In genomic region chr3:149180057-149180573, GRCh38 we compare ENCODE assay signal across 10 cellular contexts. TPM values are rescaled to one million over a fixed set of nuclear protein-coding genes. Genes with fewer than 3 reads are reported as not detected.
DNase-seq lines count a peak whose midpoint lies in the region; ATAC-seq, FAIRE-seq and TF ChIP-seq lines count a peak whose summit lies in the region.
"Had no signal": no experiment of that assay in that cellular context is flagged by ENCODE, and none has a peak within 500 bp of the region (broad histone marks: within the 10 kb centered on the region; RNA-seq: fewer than 3 reads in every experiment).

No MANE protein-coding gene starts in this region.

- peak overlapping the region; percentile 77; the same call in 1 of the 2 replicates for H2BK12ac ChIP-seq in H1 (ENCODE audit: low read depth, low read length)

- no peak for ATAC-seq in HG02642 (IDR thresholded peaks at IDR 0.05; ENCODE audit: poor library complexity, unreplicated experiment)

- DNase-seq in AG10803 (ENCODE audit: low read depth) (peak; percentile 100), NCI-H2196 (lab: John Stamatoyannopoulos, UW; ENCODE audit: unreplicated experiment) (peak; percentile 73), H1 (ENCODE audit: low read depth in 1 of 2, low spot score in 2 of 2) (no peak), mucosa of gallbladder (ENCODE audit: low spot score) (peak; percentile 88), UCSD-AML1 (lab: John Stamatoyannopoulos, UW; ENCODE audit: unreplicated experiment) (no peak)
- no peak for DNase-seq in activated CD4-positive, alpha-beta T cell treated with anti-CD3 and anti-CD28 coated beads for 4 hours
- no peak for DNase-seq in stimulated activated CD4-positive, alpha-beta T cell treated with anti-CD3 and anti-CD28 coated beads, Interleukin-12 subunit alpha, Interleukin-12 subunit beta, amount 100 ng/mL, for 4 hours
- DNase-seq: NCI-H524 treated with DMSO at 0.1 percent for 48 hours had no signal

- H3K27me3 ChIP-seq in H1 (replicated peaks in 1 of 4; ENCODE audit: control insufficient read depth in 3 of 4, extremely low read depth in 1 of 4, insufficient read depth in 3 of 4, low read length in 3 of 4): no peaks in the 10 kb centered on the region

- POLR2A ChIA-PET in H1 (lab: Charles Lee; ENCODE audit: partially characterized antibody): interaction anchor here (2.0 to 2.1 kb wide), 2 partner anchors 15 to 17 kb away, joined by 5 to 6 read pairs; no protein-coding TSS in a partner anchor

- WGBS in H1 (ENCODE audit: extremely low coverage in 1 of 2, insufficient coverage in 1 of 2, insufficient read length in 1 of 2, insufficient replicate concordance in 2 of 2, low coverage in 1 of 2, low lambda C conversion rate in 2 of 2, missing lambda C conversion rate in 1 of 2), 2 experiments: 91% methylated on average over 7 of the region's 7 CpGs; no CpG with 5 or more reads in 1 of the 2 experiments

- no peaks in the 10 kb centered on the region for H3K79me1 ChIP-seq in H1 (ENCODE audit: low read depth, low read length)

- TF ChIP-seq CTCF in AG10803 (conservative IDR thresholded peaks at IDR 0.05; ENCODE audit: low read length): no peak
- no peak for TF ChIP-seq CTCF in H1 (IDR thresholded peaks at IDR 0.05; ENCODE audit: control extremely low read depth in 1 of 3, insufficient read depth in 1 of 3, low read depth in 1 of 3, low read length in 3 of 3)

- peaks cover 5 to 10% of the 10 kb centered on the region in 2 experiments; a peak in 3 of 4 replicates for H3K9me3 ChIP-seq in H1 (ENCODE audit: insufficient read depth in 2 of 2, low read depth in 1 of 2, low read length in 1 of 2)

- no peak overlapping the region for H2BK5ac ChIP-seq in H1 (ENCODE audit: low read depth, low read length)

- FAIRE-seq in H1 (lab: Jason Lieb, UNC): no peak
- FAIRE-seq: frontal cortex had no signal

- no peak overlapping the region for H3K4me2 ChIP-seq in H1 (ENCODE audit: insufficient read depth in 1 of 2, low read depth in 2 of 2, low read length in 2 of 2)

- H4K91ac ChIP-seq in H1 (replicated peaks; ENCODE audit: insufficient read length, low read length): no peak overlapping the region

- no peaks in the 10 kb centered on the region for H4K20me1 ChIP-seq in H1 (replicated peaks in 1 of 2; ENCODE audit: control insufficient read depth in 1 of 2, insufficient read depth in 2 of 2, low read length in 2 of 2)

- no peak overlapping the region for H2AK5ac ChIP-seq in H1 (ENCODE audit: low read depth, low read length)

- no peaks in the 10 kb centered on the region for H3K79me2 ChIP-seq in H1 (ENCODE audit: control insufficient read depth in 1 of 2, insufficient read depth in 2 of 2, low read length in 2 of 2)

- peak overlapping the region; percentile 44; the same call in 1 of the 2 replicates for H2BK20ac ChIP-seq in H1 (ENCODE audit: low read length)

- no peak overlapping the region for H4K5ac ChIP-seq in H1 (ENCODE audit: insufficient read length, low read depth, low read length)

- H3K4ac ChIP-seq in H1 (replicated peaks; ENCODE audit: insufficient read length, low read depth, low read length): peak overlapping the region; percentile 13

- H3K56ac ChIP-seq in H1 (replicated peaks; ENCODE audit: insufficient read length, low read depth, low read length): no peak overlapping the region

- no peaks in the 10 kb centered on the region; the same call in 1 of the 2 replicates for H3K23me2 ChIP-seq in H1 (ENCODE audit: low read depth, low read length)

- H2AFZ ChIP-seq in H1 (ENCODE audit: low read length): no peak overlapping the region

- peaks cover 0 to 26% (median 10%) of the 10 kb centered on the region in 4 experiments; a peak in 3 of 8 replicates for H3K36me3 ChIP-seq in H1 (ENCODE audit: control insufficient read depth in 2 of 4, insufficient read depth in 4 of 4, low read length in 3 of 4)

- TF ChIP-seq POLR2A in H1 (IDR thresholded peaks at IDR 0.05; ENCODE audit: control extremely low read depth in 1 of 2, low read depth in 2 of 2, low read length in 2 of 2): no peak

- no peak overlapping the region for H3K23ac ChIP-seq in H1 (ENCODE audit: insufficient read length)

- H3K9ac ChIP-seq in H1 (replicated peaks in 1 of 4; ENCODE audit: extremely low read depth in 1 of 4, low read depth in 3 of 4, low read length in 3 of 4): no peak overlapping the region

- H2BK15ac ChIP-seq in H1 (ENCODE audit: low read length): no peak overlapping the region; the same call in 1 of the 2 replicates

- no peaks in the 10 kb centered on the region for H3K4me1 ChIP-seq in H1 (replicated peaks in 1 of 4; ENCODE audit: control insufficient read depth in 3 of 4, insufficient read depth in 4 of 4, low read length in 3 of 4)

- no peak overlapping the region for H3K18ac ChIP-seq in H1 (ENCODE audit: extremely low read depth, low read length)

- no peak overlapping the region for H2BK120ac ChIP-seq in H1 (replicated peaks; ENCODE audit: low read depth, low read length)

- TF ChIP-seq RAD21 in H1 (IDR thresholded peaks at IDR 0.05 in 1 of 2, conservative IDR thresholded peaks at IDR 0.05 in 1 of 2; ENCODE audit: low read depth in 2 of 2, low read length in 2 of 2): no peak

- TF ChIP-seq EP300 in H1 (IDR thresholded peaks at IDR 0.05; ENCODE audit: borderline replicate concordance in 1 of 2, low read depth in 2 of 2, low read length in 2 of 2): no peak

- H3K27ac ChIP-seq in H1 (ENCODE audit: low read depth, low read length): no peak overlapping the region

- CTCF ChIA-PET in H1 (lab: Charles Lee; ENCODE audit: partially characterized antibody): interaction anchor here (0.6 to 0.7 kb wide), 3 partner anchors 116 to 301 kb away, joined by 3 to 4 read pairs (median 3); no protein-coding TSS in a partner anchor

- H3K4me3 ChIP-seq in AG10803 (ENCODE audit: low read length) (no peak overlapping the region), H1 (ENCODE audit: extremely low read depth in 1 of 4, insufficient read depth in 2 of 4, low read depth in 3 of 4, low read length in 4 of 4) (no peak overlapping the region)

- H3K14ac ChIP-seq in H1 (ENCODE audit: insufficient read length): no peak overlapping the region

- no peak overlapping the region for H4K8ac ChIP-seq in H1 (ENCODE audit: extremely low read depth, insufficient read depth, low read length)

TF ChIP-seq in H1, 55 proteins besides CTCF, POLR2A, EP300 and RAD21:
- TF ChIP-seq SIRT6 (IDR thresholded peaks at IDR 0.05; ENCODE audit: low read length): no peak
- no peak for TF ChIP-seq SUZ12 (IDR thresholded peaks at IDR 0.05; ENCODE audit: low read length)
- TF ChIP-seq MAFK (IDR thresholded peaks at IDR 0.05; ENCODE audit: low read depth, low read length): no peak

RNA-seq across cellular contexts. Expression of gene CP, which starts 41.5 kb away (rescaled TPM):
- 2.1 and 2.6 TPM in 2 replicates for total RNA-seq in H1 (2021; fragmentation: NEBNext Ultra II Directional; extraction: Animal tissue kit (Norgen Biotek cat#: 25700))
- 0.32 and 0.46 TPM in 2 replicates for polyA plus RNA-seq in H1 (2011; rRNA removed)
- polyA plus RNA-seq in H1 (2011; cell fraction: cytosol; rRNA removed): 0.97 TPM
- polyA plus RNA-seq in H1 (2011; cell fraction: nucleus; rRNA removed): 1.0 TPM
- 0.78 to 2.9 TPM (median 1.2 TPM) in 4 replicates for polyA plus RNA-seq in H1 (2012, experiment 1 of 2)
- polyA plus RNA-seq in H1 (2012, experiment 2 of 2): not detected
- polyA plus RNA-seq in H1 (2013, experiment 1 of 2): 3.0 TPM
- 3.2 TPM for polyA plus RNA-seq in H1 (2013, experiment 2 of 2)
- 1.5 TPM in 2 replicates for polyA minus RNA-seq in H1 (2011; rRNA and poly(A)+ RNA removed)
- not detected for polyA minus RNA-seq in H1 (2011; cell fraction: cytosol; rRNA and poly(A)+ RNA removed)
- 5.9 TPM for polyA minus RNA-seq in H1 (2011; cell fraction: nucleus; rRNA and poly(A)+ RNA removed)
- total RNA-seq in mucosa of gallbladder: 2.0 TPM
- total RNA-seq: frontal cortex had no signal

RNA-seq across cellular contexts. Expression of gene HPS3, which starts 50.7 kb away (rescaled TPM):
- total RNA-seq in H1 (2021; fragmentation: NEBNext Ultra II Directional; extraction: Animal tissue kit (Norgen Biotek cat#: 25700)): 42.8 and 48.7 TPM in 2 replicates
- polyA plus RNA-seq in H1 (2011; rRNA removed): 23.7 and 24.0 TPM in 2 replicates
- 32.5 TPM for polyA plus RNA-seq in H1 (2011; cell fraction: cytosol; rRNA removed)
- polyA plus RNA-seq in H1 (2011; cell fraction: nucleus; rRNA removed): 22.5 TPM
- polyA plus RNA-seq in H1 (2012, experiment 1 of 2): 32.6 to 41.2 TPM (median 36.7 TPM) in 4 replicates
- polyA plus RNA-seq in H1 (2012, experiment 2 of 2): 5.4 TPM
- polyA plus RNA-seq in H1 (2013, experiment 1 of 2): 24.1 TPM
- polyA plus RNA-seq in H1 (2013, experiment 2 of 2): 23.6 TPM
- 50.7 and 61.1 TPM in 2 replicates for polyA minus RNA-seq in H1 (2011; rRNA and poly(A)+ RNA removed)
- polyA minus RNA-seq in H1 (2011; cell fraction: cytosol; rRNA and poly(A)+ RNA removed): 27.6 TPM
- 38.2 TPM for polyA minus RNA-seq in H1 (2011; cell fraction: nucleus; rRNA and poly(A)+ RNA removed)
- total RNA-seq in mucosa of gallbladder: 26.8 TPM

Comparison
In these comparisons a context has a peak if more than half of its experiments do, and no peak if none do; other contexts are left out.
1. DNase-seq: peak in AG10803 (single experiment), NCI-H2196 (single experiment) and mucosa of gallbladder (single experiment); none in H1 (0 of 2), UCSD-AML1 (single experiment), activated CD4-positive, alpha-beta T cell treated with anti-CD3 and anti-CD28 coated beads for 4 hours (0 of 2) and stimulated activated CD4-positive, alpha-beta T cell treated with anti-CD3 and anti-CD28 coated beads, Interleukin-12 subunit alpha, Interleukin-12 subunit beta, amount 100 ng/mL, for 4 hours (single experiment).